ENCODE assay signal across 9 cellular contexts in genomic region chrX:48945517-48946348, GRCh38. TPM values are rescaled to one million over a fixed set of nuclear protein-coding genes. Genes with fewer than 3 reads are reported as not detected.
DNase-seq lines count a peak whose midpoint lies in the region; ATAC-seq, FAIRE-seq and TF ChIP-seq lines count a peak whose summit lies in the region.
"Had no signal": no experiment of that assay in that cellular context is flagged by ENCODE, and none has a peak within 500 bp of the region (broad histone marks: within the 10 kb centered on the region; RNA-seq: fewer than 3 reads in every experiment).

No MANE protein-coding gene starts in this region.

- H3K9me3 Mint-ChIP-seq in Calu3 (ENCODE audit: low read depth, unreplicated experiment): no peaks in the 10 kb centered on the region

- no peak overlapping the region for H3K27ac Mint-ChIP-seq in Calu3 (ENCODE audit: unreplicated experiment)

- TF ChIP-seq CTCF in Calu3 (IDR thresholded peaks at IDR 0.05; ENCODE audit: unreplicated experiment): peak; percentile 66
- TF ChIP-seq CTCF in adrenal gland (IDR thresholded peaks at IDR 0.05): peak; percentile 40 to 78 (median 63)
- TF ChIP-seq CTCF in right atrium auricular region (IDR thresholded peaks at IDR 0.05): peak; percentile 36 to 79
- TF ChIP-seq CTCF in spleen (IDR thresholded peaks at IDR 0.05 in 8 of 11, conservative IDR thresholded peaks at IDR 0.05 in 3 of 11): peak; percentile 36 to 87 (median 78)

- no peaks in the 10 kb centered on the region for H3K27me3 ChIP-seq in adrenal gland
- H3K27me3 ChIP-seq in right atrium auricular region: no peaks in the 10 kb centered on the region
- H3K27me3 ChIP-seq in spleen (replicated peaks in 1 of 7): no peaks in the 10 kb centered on the region

- no peaks in the 10 kb centered on the region for H3K4me1 Mint-ChIP-seq in Calu3 (ENCODE audit: low read depth, unreplicated experiment)

- H3K4me3 ChIP-seq in adrenal gland (no peak overlapping the region), right atrium auricular region (no peak overlapping the region), spleen (no peak overlapping the region)
- H3K4me3 ChIP-seq: SK-N-MC had no signal

- CTCF ChIA-PET in Calu3 (lab: Charles Lee): no interaction called here

- H3K36me3 Mint-ChIP-seq in Calu3 (ENCODE audit: insufficient read depth, unreplicated experiment): peaks cover 17% of the 10 kb centered on the region

- 44 to 56% (median 49%) methylated on average over 7 to 8 of the region's 8 CpGs for whole genome bisulfite sequencing in adrenal gland, 4 donors
- WGBS in spleen, 5 donors: 52 to 66% (median 56%) methylated on average over 7 to 8 of the region's 8 CpGs

- H3K4me1 ChIP-seq in adrenal gland (replicated peaks in 1 of 2) (peaks cover 0 to 8% of the 10 kb centered on the region in 2 donors), right atrium auricular region (peaks cover 0 to 5% of the 10 kb centered on the region in 2 donors), spleen (peaks cover 9 to 65% (median 26%) of the 10 kb centered on the region in 6 donors)

- TF ChIP-seq POLR2A in adrenal gland (IDR thresholded peaks at IDR 0.05): no peak
- TF ChIP-seq POLR2A in spleen (IDR thresholded peaks at IDR 0.05): no peak

- peak; percentile 62 for DNase-seq in Calu3
- DNase-seq in RCC 7860 (ENCODE audit: low spot score): peak; percentile 22
- DNase-seq in adrenal gland: peak; percentile 43 to 69 (median 63)
- DNase-seq in right atrium auricular region (ENCODE audit: low spot score): no peak
- DNase-seq in spleen: peak; percentile 88

- no TSS peak for BruUV-seq in Calu3 (replicated peaks; lab: Mats Ljungman, UMichigan)

- intact Hi-C loops in Calu3 (cut with micrococcal nuclease; ENCODE audit: unreplicated experiment): loop anchor here (10.0 kb wide), 1 partner anchor 181 kb away; the partner anchor contains the start of gene GLOD5
- intact Hi-C loops in adrenal gland (cut with DNase I): no loop called here
- intact Hi-C loops in spleen (cut with DNase I; ENCODE audit: low total_unique reads): loop anchor here (10.0 kb wide), 1 partner anchor 51 kb away; the partner anchor contains the start of genes PQBP1 and TIMM17B

- H3K9me3 ChIP-seq in adrenal gland (replicated peaks in 1 of 3) (no peaks in the 10 kb centered on the region), right atrium auricular region (no peaks in the 10 kb centered on the region), spleen (no peaks in the 10 kb centered on the region)

- H3K27me3 Mint-ChIP-seq in Calu3 (ENCODE audit: unreplicated experiment): no peaks in the 10 kb centered on the region

- ATAC-seq in GM21619 (IDR thresholded peaks at IDR 0.05; ENCODE audit: unreplicated experiment) (peak; percentile 50), GM21786 (IDR thresholded peaks at IDR 0.05; ENCODE audit: unreplicated experiment) (no peak), GM21381 (IDR thresholded peaks at IDR 0.05; ENCODE audit: unreplicated experiment) (no peak)

- peak; percentile 58 for FAIRE-seq in RCC 7860 (lab: Jason Lieb, UNC)

- H3K36me3 ChIP-seq in adrenal gland (replicated peaks in 1 of 2) (no peaks in the 10 kb centered on the region), right atrium auricular region (no peaks in the 10 kb centered on the region), spleen (peaks cover 0 to 36% (median 3%) of the 10 kb centered on the region in 6 donors)

- no peak overlapping the region for H3K4me3 Mint-ChIP-seq in Calu3 (ENCODE audit: low read depth, unreplicated experiment)

- H3K27ac ChIP-seq in adrenal gland (no peak overlapping the region), right atrium auricular region (no peak overlapping the region), spleen (peak overlapping the region in 3 of 8 donors; percentile 31 to 43 (median 43))
- H3K27ac ChIP-seq: SK-N-MC had no signal

RNA-seq across cellular contexts. Expression of gene OTUD5, which starts 11.7 kb away (rescaled TPM):
- total RNA-seq in Calu3 (2022) (67.8 and 73.0 TPM in 2 replicates), adrenal gland (10 to 100 TPM; 39.4 to 67.8 (median 56.7) TPM), right atrium auricular region (10 to 100 TPM; 15.4 to 23.9 TPM), spleen (10 to 100 TPM; 47.2 to 65.8 (median 58.5) TPM)
- polyA plus RNA-seq in adrenal gland (10 to 100 TPM; 47.7 to 79.5 (median 52.2) TPM), spleen (10 to 100 TPM; 29.6 to 53.2 (median 46.6) TPM)

RNA-seq across cellular contexts. Expression of gene KCND1, which starts 25.9 kb away (rescaled TPM):
- 8.4 and 9.7 TPM in 2 replicates for total RNA-seq in Calu3 (2022)
- 1 to 10 TPM in 5 of 8 donors, under 1 TPM in 3; 0.24 to 2.1 (median 1.0) TPM for total RNA-seq in adrenal gland
- 1 to 10 TPM in 1 of 3 donors, under 1 TPM in 2; 0.77 to 2.4 (median 0.82) TPM for polyA plus RNA-seq in adrenal gland
- total RNA-seq in right atrium auricular region: 1 to 10 TPM; 1.3 to 1.5 TPM
- 1 to 10 TPM; 1.5 to 3.7 (median 2.2) TPM for total RNA-seq in spleen
- polyA plus RNA-seq in spleen: 1 to 10 TPM; 1.5 to 2.3 (median 2.0) TPM

RNA-seq across cellular contexts. Expression of gene PIM2, which starts 26.9 kb away (rescaled TPM):
- total RNA-seq in Calu3 (2022) (12.8 and 13.9 TPM in 2 replicates), adrenal gland (10 to 100 TPM in 3 of 8 donors, 1 to 10 TPM in 5; 3.8 to 13.1 (median 9.3) TPM), right atrium auricular region (1 to 10 TPM; 5.4 to 9.1 TPM), spleen (100 to 1,000 TPM in 6 of 7 donors, 10 to 100 TPM in 1; 89.1 to 220 (median 159) TPM)
- polyA plus RNA-seq in adrenal gland (10 to 100 TPM in 1 of 3 donors, 1 to 10 TPM in 2; 4.1 to 11.9 (median 4.8) TPM), spleen (10 to 100 TPM; 54.2 to 86.6 (median 62.4) TPM)

RNA-seq across cellular contexts. Expression of gene SLC35A2, which starts 34.3 kb away (rescaled TPM):
- total RNA-seq in Calu3 (2022) (68.1 and 81.0 TPM in 2 replicates), adrenal gland (10 to 100 TPM; 29.4 to 59.7 (median 33.2) TPM), right atrium auricular region (10 to 100 TPM; 16.8 to 18.8 TPM), spleen (10 to 100 TPM; 15.0 to 20.8 (median 17.4) TPM)
- polyA plus RNA-seq in adrenal gland (10 to 100 TPM in 2 of 3 donors, 1 to 10 TPM in 1; 5.1 to 33.5 (median 11.1) TPM), spleen (1 to 10 TPM; 6.2 to 8.7 (median 8.3) TPM)

RNA-seq across cellular contexts. Expression of gene PQBP1, which starts 48.0 kb away (rescaled TPM):
- total RNA-seq in Calu3 (2022): 110 and 113 TPM in 2 replicates
- total RNA-seq in adrenal gland: 100 to 1,000 TPM in 1 of 8 donors, 10 to 100 TPM in 7; 53.1 to 123 (median 82.2) TPM
- polyA plus RNA-seq in adrenal gland: 100 to 1,000 TPM; 117 to 316 (median 295) TPM
- total RNA-seq in right atrium auricular region: 10 to 100 TPM; 44.4 to 66.7 TPM
- 10 to 100 TPM; 53.5 to 73.6 (median 68.6) TPM for total RNA-seq in spleen
- polyA plus RNA-seq in spleen: 10 to 100 TPM; 83.8 to 97.3 (median 92.9) TPM

Comparison
In these comparisons a context has a peak if more than half of its experiments do, and no peak if none do; other contexts are left out.
1. intact Hi-C loops: an anchor here in Calu3 (10.0 kb wide) and spleen (10.0 kb wide); none called in adrenal gland.